8 cellular contexts compared by ENCODE assay signal in the genomic region with DNA sequence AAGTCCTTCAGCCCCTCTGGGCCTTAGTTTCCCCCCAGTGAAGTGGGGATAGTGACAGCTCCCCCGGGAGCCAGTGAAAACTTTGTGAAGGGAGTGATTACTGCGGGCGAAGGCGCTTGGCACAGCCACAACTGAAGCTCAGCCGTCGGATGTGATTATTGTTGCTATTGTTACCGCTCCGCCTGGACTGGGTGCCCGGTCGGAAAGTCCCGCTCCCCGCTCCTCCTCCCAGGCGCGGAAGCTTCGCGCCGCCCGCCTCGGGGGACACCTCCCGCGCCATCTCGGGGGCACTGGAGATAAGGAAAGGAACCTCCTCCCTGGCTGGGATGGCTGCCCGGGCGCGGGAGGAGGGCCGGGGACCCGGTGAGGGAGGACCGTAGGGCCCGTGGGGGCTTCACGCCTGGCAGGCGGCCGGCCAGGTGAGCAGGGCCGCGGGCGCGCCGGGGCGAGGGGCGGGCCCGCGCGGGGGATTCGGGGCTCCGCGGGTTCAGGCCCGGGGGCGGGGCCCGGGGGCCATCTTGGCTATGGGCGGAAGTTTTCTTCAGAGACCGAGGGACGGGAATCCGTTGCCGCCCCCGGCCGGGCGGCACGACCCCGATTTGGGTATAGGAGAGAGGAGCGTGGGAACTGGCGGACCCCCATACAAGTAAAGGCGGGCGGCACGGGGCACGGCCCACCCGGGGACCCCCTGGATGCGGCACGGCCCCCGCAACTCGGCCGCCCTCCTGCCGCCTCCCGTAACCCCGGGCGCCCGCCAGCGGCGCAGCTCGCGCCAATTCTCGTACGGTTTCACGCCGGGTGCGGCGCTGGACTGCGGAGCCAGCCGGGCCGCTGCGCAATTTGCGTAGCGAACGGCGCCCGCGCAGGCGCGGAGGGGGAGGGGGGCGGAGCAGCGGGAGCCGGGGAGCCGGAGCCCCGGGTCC.
A peak's percentile ranks its signal among the peaks of the same experiment; 100 is the strongest.
DNase-seq lines count a peak whose midpoint lies in the region; ATAC-seq lines count a peak whose summit lies in the region.

A gene with protein sequence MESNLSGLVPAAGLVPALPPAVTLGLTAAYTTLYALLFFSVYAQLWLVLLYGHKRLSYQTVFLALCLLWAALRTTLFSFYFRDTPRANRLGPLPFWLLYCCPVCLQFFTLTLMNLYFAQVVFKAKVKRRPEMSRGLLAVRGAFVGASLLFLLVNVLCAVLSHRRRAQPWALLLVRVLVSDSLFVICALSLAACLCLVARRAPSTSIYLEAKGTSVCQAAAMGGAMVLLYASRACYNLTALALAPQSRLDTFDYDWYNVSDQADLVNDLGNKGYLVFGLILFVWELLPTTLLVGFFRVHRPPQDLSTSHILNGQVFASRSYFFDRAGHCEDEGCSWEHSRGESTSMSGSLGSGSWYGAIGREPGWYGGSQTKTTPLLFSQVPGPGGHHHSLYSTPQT (plus strand): TSS at position 887 of the 923 bp plus-strand sequence. CDS start 677 bp downstream, outside the sequence.

- H3K9ac ChIP-seq in BLaER1 = peak within 1 kb of the TSS; percentile 81

- H3K27me3 ChIP-seq in BLaER1 = peaks cover 12% of the 10 kb centered on the region

- ATAC-seq in GM19328 (IDR thresholded peaks at IDR 0.05; ENCODE audit: unreplicated experiment) (peak; percentile 53), HG03457 (IDR thresholded peaks at IDR 0.05; ENCODE audit: unreplicated experiment) (peak; percentile 37)

- peaks cover 28% of the 10 kb centered on the region for H3K4me1 ChIP-seq in BLaER1

- H3K27ac ChIP-seq in BLaER1 = peak within 1 kb of the TSS; percentile 84

- peaks cover 3% of the 10 kb centered on the region for H4K20me1 ChIP-seq in BLaER1

- no peaks in the 10 kb centered on the region for H3K9me3 ChIP-seq in BLaER1

- H3K36me3 ChIP-seq in BLaER1 = peaks cover 25% of the 10 kb centered on the region

- peak within 1 kb of the TSS; percentile 100 for H3K4me2 ChIP-seq in BLaER1

- peak within 1 kb of the TSS; percentile 85 for H3K4me3 ChIP-seq in BLaER1

- peak; percentile 26 for DNase-seq in NCI-H82 treated with DMSO at 0.1 percent for 48 hours (lab: John Stamatoyannopoulos, UW; ENCODE audit: unreplicated experiment)
- peak; percentile 100 for DNase-seq in activated CD8-positive, alpha-beta memory T cell treated with anti-CD3 and anti-CD28 coated beads for 24 hours
- DNase-seq in effector CD8-positive, alpha-beta T cell (lab: John Stamatoyannopoulos, UW) = peak; percentile 82
- peak; percentile 89 for DNase-seq in medulla oblongata (ENCODE audit: extremely low spot score)
- DNase-seq in stimulated activated CD8-positive, alpha-beta memory T cell treated with anti-CD3 and anti-CD28 coated beads, Interleukin-12 subunit alpha, Interleukin-12 subunit beta, amount 100 ng/mL, for 1 hour (ENCODE audit: low read depth) = peak; percentile 83

Comparison
In these comparisons a context has a peak if more than half of its experiments do, and no peak if none do; other contexts are left out.
1. Peak in every context shown above with its lines: DNase-seq, ATAC-seq, H3K4me3 ChIP-seq and H3K27ac ChIP-seq.
2. DNase-seq: peak in every context shown above with its lines; median percentile 100 in activated CD8-positive, alpha-beta memory T cell treated with anti-CD3 and anti-CD28 coated beads for 24 hours; 89 in medulla oblongata; 83 in stimulated activated CD8-positive, alpha-beta memory T cell treated with anti-CD3 and anti-CD28 coated beads, Interleukin-12 subunit alpha, Interleukin-12 subunit beta, amount 100 ng/mL, for 1 hour; 82 in effector CD8-positive, alpha-beta T cell; 26 in NCI-H82 treated with DMSO at 0.1 percent for 48 hours.